Comparison of ENCODE assay signal across 7 cellular contexts in genomic region chr5:132385321-132386105, GRCh38. TPM values are rescaled to one million over a fixed set of nuclear protein-coding genes. Genes with fewer than 3 reads are reported as not detected.
A peak's percentile ranks its signal among the peaks of the same experiment; 100 is the strongest.
DNase-seq lines count a peak whose midpoint lies in the region; ATAC-seq, FAIRE-seq and TF ChIP-seq lines count a peak whose summit lies in the region.

No MANE protein-coding gene starts in this region.

- H4K20me1 ChIP-seq in astrocyte (ENCODE audit: insufficient read depth, low read length) (no peaks in the 10 kb centered on the region), smooth muscle cell (ENCODE audit: low read depth) (peaks cover 2% of the 10 kb centered on the region)

- H3K27me3 Mint-ChIP-seq in T-helper 17 cell = no peaks in the 10 kb centered on the region
- H3K27me3 Mint-ChIP-seq in astrocyte (ENCODE audit: low read depth, unreplicated experiment) = peaks cover 1% of the 10 kb centered on the region

- H3K4me1 ChIP-seq in astrocyte (ENCODE audit: insufficient read depth, low read length) = peaks cover 42% of the 10 kb centered on the region
- peaks cover 7% of the 10 kb centered on the region for H3K4me1 ChIP-seq in smooth muscle cell (ENCODE audit: low read depth)

- no peak for FAIRE-seq in astrocyte (lab: Jason Lieb, UNC)

- H3K79me2 ChIP-seq in astrocyte (ENCODE audit: insufficient read depth, low read length) = no peaks in the 10 kb centered on the region
- no peaks in the 10 kb centered on the region for H3K79me2 ChIP-seq in smooth muscle cell (ENCODE audit: low read depth)

- H3K27me3 ChIP-seq in astrocyte (ENCODE audit: insufficient read depth, low read length) = no peaks in the 10 kb centered on the region
- no peaks in the 10 kb centered on the region for H3K27me3 ChIP-seq in smooth muscle cell (ENCODE audit: low read depth)

- no peak overlapping the region for H3K4me2 ChIP-seq in astrocyte (ENCODE audit: low read length)
- no peak overlapping the region for H3K4me2 ChIP-seq in smooth muscle cell

- H3K9me3 ChIP-seq in T-helper 17 cell (ENCODE audit: control insufficient read depth, low read length, poor library complexity, severe bottlenecking) (no peaks in the 10 kb centered on the region), astrocyte (ENCODE audit: insufficient read depth, low read depth, low read length) (no peaks in the 10 kb centered on the region), smooth muscle cell (replicated peaks; ENCODE audit: low read depth) (no peaks in the 10 kb centered on the region)

- H3K9me3 Mint-ChIP-seq in astrocyte (ENCODE audit: unreplicated experiment) = no peaks in the 10 kb centered on the region

- H3K4me3 Mint-ChIP-seq in T-helper 17 cell = no peak overlapping the region
- H3K4me3 Mint-ChIP-seq in astrocyte (ENCODE audit: unreplicated experiment) = no peak overlapping the region

- peak overlapping the region; percentile 41 for H2AFZ ChIP-seq in astrocyte (ENCODE audit: low read depth, low read length)
- no peak overlapping the region for H2AFZ ChIP-seq in smooth muscle cell (ENCODE audit: low read depth)

- peaks cover 26% of the 10 kb centered on the region for H3F3A ChIP-seq in smooth muscle cell (ENCODE audit: low read depth)

- TF ChIP-seq CTCF in GM12864 (IDR thresholded peaks at IDR 0.05; ENCODE audit: low read depth, low read length, missing control alignments) (peak; percentile 76), astrocyte (IDR thresholded peaks at IDR 0.05; ENCODE audit: insufficient read depth, low read depth, low read length) (peak; percentile 81), smooth muscle cell (IDR thresholded peaks at IDR 0.05; ENCODE audit: borderline replicate concordance, insufficient read depth, poor library complexity, severe bottlenecking) (peak; percentile 60)

- no peaks in the 10 kb centered on the region for H3K36me3 ChIP-seq in astrocyte (ENCODE audit: insufficient read depth, low read length)
- no peaks in the 10 kb centered on the region for H3K36me3 ChIP-seq in smooth muscle cell (ENCODE audit: low read depth)

- H3K36me3 Mint-ChIP-seq in T-helper 17 cell (ENCODE audit: low read depth) (peaks cover 1% of the 10 kb centered on the region), astrocyte (ENCODE audit: low read depth, unreplicated experiment) (no peaks in the 10 kb centered on the region)

- 84% methylated on average over 9 of the region's 9 CpGs for WGBS in smooth muscle cell (ENCODE audit: low lambda C conversion rate)

- H3K4me1 Mint-ChIP-seq in T-helper 17 cell = peaks cover 33% of the 10 kb centered on the region
- peaks cover 44% of the 10 kb centered on the region for H3K4me1 Mint-ChIP-seq in astrocyte (ENCODE audit: low read depth, unreplicated experiment)

- DNase-seq in GM12864 (ENCODE audit: low read depth) (no peak), T-helper 17 cell (peak in 2 of 3 donors; percentile 33 to 54), astrocyte (ENCODE audit: low read depth) (peak; percentile 16), hippocampal formation (lab: John Stamatoyannopoulos, UW) (peak; percentile 63 to 69), smooth muscle cell (lab: John Stamatoyannopoulos, UW; ENCODE audit: unreplicated experiment) (no peak)
- peak; percentile 68 for DNase-seq in Jurkat, Clone E6-1 (ENCODE audit: low read depth, low spot score)

- H3K4me3 ChIP-seq in GM12864 (ENCODE audit: low read depth, low read length) (no peak overlapping the region), astrocyte (ENCODE audit: insufficient read depth, low read depth, low read length) (no peak overlapping the region), smooth muscle cell (no peak overlapping the region)
- no peak overlapping the region for H3K4me3 ChIP-seq in Jurkat, Clone E6-1 (ENCODE audit: low read length)

- H3K9ac ChIP-seq in astrocyte (ENCODE audit: low read length) (no peak overlapping the region), smooth muscle cell (ENCODE audit: low read depth) (no peak overlapping the region)

- H3K27ac Mint-ChIP-seq in T-helper 17 cell (peak overlapping the region; percentile 9), astrocyte (ENCODE audit: unreplicated experiment) (peak overlapping the region; percentile 12)

- ATAC-seq in T-helper 17 cell (peak; percentile 77), GM19023 (IDR thresholded peaks at IDR 0.05; ENCODE audit: unreplicated experiment) (no peak)

- H3K27ac ChIP-seq in astrocyte (ENCODE audit: low read depth, low read length) (no peak overlapping the region), smooth muscle cell (ENCODE audit: low read depth) (no peak overlapping the region)

RNA-seq across cellular contexts. Expression of gene SLC22A5, which starts 16.0 kb away (rescaled TPM):
- polyA plus RNA-seq in Jurkat, Clone E6-1 (2012; ENCODE audit: insufficient read depth, insufficient read length) = 5.4 TPM
- total RNA-seq in T-helper 17 cell (1 to 10 TPM; 3.4 to 3.7 TPM), astrocyte (5.8 and 8.3 TPM in 2 replicates), smooth muscle cell (2.8 and 4.6 TPM in 2 replicates)
- 1.5 and 3.8 TPM in 2 replicates for polyA plus RNA-seq in smooth muscle cell

Comparison
In these comparisons a context has a peak if more than half of its experiments do, and no peak if none do; other contexts are left out.
1. DNase-seq: peak in Jurkat, Clone E6-1 (single experiment), T-helper 17 cell (2 of 3), astrocyte (single experiment) and hippocampal formation (2 of 2); none in GM12864 (single experiment) and smooth muscle cell (single experiment).
2. Peak in every context shown above with its lines, with median percentiles within 50 percentile points of each other: CTCF ChIP-seq.